ENCODE assay signal across 8 cellular contexts in the genomic region with DNA sequence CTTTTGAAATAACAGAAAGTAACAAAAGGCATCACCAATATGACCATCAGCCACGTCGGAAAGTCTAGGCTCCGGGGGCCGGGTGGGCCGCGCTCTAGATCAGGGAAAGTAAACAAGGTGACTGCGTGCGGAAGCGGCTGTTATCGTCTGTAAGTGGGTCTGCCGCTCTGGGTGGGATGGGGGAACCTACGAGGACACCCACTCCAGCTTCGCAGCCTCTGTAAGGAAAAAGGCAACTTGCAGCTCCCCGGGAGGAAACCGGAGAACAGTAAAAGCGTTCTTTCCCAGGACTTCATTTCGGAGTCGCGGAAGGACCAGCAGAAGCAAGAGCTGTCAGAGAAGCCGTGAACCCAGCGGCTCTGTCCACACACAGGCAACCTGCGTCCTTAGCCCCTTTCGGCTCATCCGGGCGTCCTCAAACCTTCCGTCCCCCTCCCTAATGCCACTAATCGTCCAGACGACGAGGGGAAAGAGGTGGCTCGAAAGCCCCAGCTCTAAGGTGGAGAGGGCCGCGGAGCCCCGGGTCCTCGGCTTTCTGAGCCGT. TPM values are rescaled to one million over a fixed set of nuclear protein-coding genes. Genes with fewer than 3 reads are reported as not detected.
DNase-seq lines count a peak whose midpoint lies in the region; ATAC-seq, FAIRE-seq and TF ChIP-seq lines count a peak whose summit lies in the region.

No MANE protein-coding gene starts in this region.

- no peak for TF ChIP-seq CTCF in esophagus muscularis mucosa (IDR thresholded peaks at IDR 0.05)

- no peaks in the 10 kb centered on the region for H3K9me3 ChIP-seq in esophagus muscularis mucosa

- H3K27ac Mint-ChIP-seq in activated T-cell treated with anti-CD3 and anti-CD28 coated beads, Interleukin-2, amount 50 U/mL, for 72 hours: peak overlapping the region; percentile 100

- TF ChIP-seq POLR2A in esophagus muscularis mucosa (IDR thresholded peaks at IDR 0.05; ENCODE audit: low read depth): no peak

- no peaks in the 10 kb centered on the region for H3K27me3 ChIP-seq in esophagus muscularis mucosa

- H3K4me1 Mint-ChIP-seq in activated T-cell treated with anti-CD3 and anti-CD28 coated beads, Interleukin-2, amount 50 U/mL, for 72 hours (ENCODE audit: low read depth): peaks cover 53% of the 10 kb centered on the region

- H3K9me3 Mint-ChIP-seq in activated T-cell treated with anti-CD3 and anti-CD28 coated beads, Interleukin-2, amount 50 U/mL, for 72 hours: no peaks in the 10 kb centered on the region

- H3K27ac ChIP-seq in esophagus muscularis mucosa (replicated peaks in 1 of 4): peak overlapping the region; percentile 98 to 99 (median 98)

- H3K36me3 Mint-ChIP-seq in activated T-cell treated with anti-CD3 and anti-CD28 coated beads, Interleukin-2, amount 50 U/mL, for 72 hours (ENCODE audit: insufficient read depth in 2 of 2): peaks cover 9 to 22% of the 10 kb centered on the region in 2 donors

- intact Hi-C loops in esophagus muscularis mucosa (cut with DNase I): loop anchor here (10.0 kb wide), 1 partner anchor 557 kb away; the partner anchor contains the start of gene U2SURP

- peaks cover 20 to 50% (median 44%) of the 10 kb centered on the region in 4 donors for H3K4me1 ChIP-seq in esophagus muscularis mucosa

- peak overlapping the region; percentile 86 to 87 for H3K4me3 Mint-ChIP-seq in activated T-cell treated with anti-CD3 and anti-CD28 coated beads, Interleukin-2, amount 50 U/mL, for 72 hours

- ATAC-seq in HG03064 (IDR thresholded peaks at IDR 0.05; ENCODE audit: low read depth, unreplicated experiment): peak; percentile 27
- ATAC-seq in activated T-cell treated with anti-CD3 and anti-CD28 coated beads, Interleukin-2, amount 50 U/mL, for 72 hours (replicated peaks in 1 of 2): peak; percentile 34 to 43
- ATAC-seq in stimulated activated naive CD8-positive, alpha-beta T cell treated with anti-CD3 and anti-CD28 coated beads, Interleukin-15, Interleukin-2, amounts not matched to agents 100 U/mL and 50 U/mL, for 24 hours: peak; percentile 41

- no peak for FAIRE-seq in GM18507 (lab: Jason Lieb, UNC)

- H3K36me3 ChIP-seq in esophagus muscularis mucosa: peaks cover 0 to 18% (median 6%) of the 10 kb centered on the region in 4 donors

- WGBS in esophagus muscularis mucosa: under 1% methylated on average over 30 of the region's 35 CpGs

- H3K27me3 Mint-ChIP-seq in activated T-cell treated with anti-CD3 and anti-CD28 coated beads, Interleukin-2, amount 50 U/mL, for 72 hours (ENCODE audit: low read depth): no peaks in the 10 kb centered on the region

- TF ChIP-seq EP300 in esophagus muscularis mucosa (IDR thresholded peaks at IDR 0.05): no peak

- peak overlapping the region; percentile 93 to 98 (median 96) for H3K4me3 ChIP-seq in esophagus muscularis mucosa

- peak; percentile 38 for DNase-seq in A172 (ENCODE audit: low spot score)
- DNase-seq in GM18507 (ENCODE audit: extremely low spot score, insufficient read length, low read depth): peak; percentile 9
- peak; percentile 51 for DNase-seq in NOMO-1 treated with DMSO at 0.1 percent for 48 hours (lab: John Stamatoyannopoulos, UW; ENCODE audit: unreplicated experiment)
- DNase-seq in activated T-cell treated with anti-CD3 and anti-CD28 coated beads, Interleukin-2, amount 50 U/mL, for 72 hours: peak; percentile 55 to 64
- DNase-seq in esophagus muscularis mucosa (ENCODE audit: extremely low spot score): no peak
- DNase-seq in myocyte (ENCODE audit: low read depth): peak; percentile 56
- peak; percentile 53 for DNase-seq in stimulated activated naive CD8-positive, alpha-beta T cell treated with anti-CD3 and anti-CD28 coated beads, Interleukin-15, Interleukin-2, amounts not matched to agents 100 U/mL and 50 U/mL, for 24 hours

RNA-seq across cellular contexts. Expression of gene XRN1, which starts 0.5 kb away (rescaled TPM):
- total RNA-seq in A172 (2014; rRNA removed; shearing (Covaris generic)): 15.0 and 17.5 TPM in 2 replicates
- total RNA-seq in activated T-cell treated with anti-CD3 and anti-CD28 coated beads, Interleukin-2, amount 50 U/mL, for 72 hours: 10 to 100 TPM; 69.7 to 79.3 TPM
- total RNA-seq in esophagus muscularis mucosa (10 to 100 TPM; 31.4 to 40.7 (median 34.9) TPM), myocyte (29.4 and 33.4 TPM in 2 replicates)
- polyA plus RNA-seq in myocyte (2012): 6.7 TPM
